8 cellular contexts compared by ENCODE assay signal in the genomic region with DNA sequence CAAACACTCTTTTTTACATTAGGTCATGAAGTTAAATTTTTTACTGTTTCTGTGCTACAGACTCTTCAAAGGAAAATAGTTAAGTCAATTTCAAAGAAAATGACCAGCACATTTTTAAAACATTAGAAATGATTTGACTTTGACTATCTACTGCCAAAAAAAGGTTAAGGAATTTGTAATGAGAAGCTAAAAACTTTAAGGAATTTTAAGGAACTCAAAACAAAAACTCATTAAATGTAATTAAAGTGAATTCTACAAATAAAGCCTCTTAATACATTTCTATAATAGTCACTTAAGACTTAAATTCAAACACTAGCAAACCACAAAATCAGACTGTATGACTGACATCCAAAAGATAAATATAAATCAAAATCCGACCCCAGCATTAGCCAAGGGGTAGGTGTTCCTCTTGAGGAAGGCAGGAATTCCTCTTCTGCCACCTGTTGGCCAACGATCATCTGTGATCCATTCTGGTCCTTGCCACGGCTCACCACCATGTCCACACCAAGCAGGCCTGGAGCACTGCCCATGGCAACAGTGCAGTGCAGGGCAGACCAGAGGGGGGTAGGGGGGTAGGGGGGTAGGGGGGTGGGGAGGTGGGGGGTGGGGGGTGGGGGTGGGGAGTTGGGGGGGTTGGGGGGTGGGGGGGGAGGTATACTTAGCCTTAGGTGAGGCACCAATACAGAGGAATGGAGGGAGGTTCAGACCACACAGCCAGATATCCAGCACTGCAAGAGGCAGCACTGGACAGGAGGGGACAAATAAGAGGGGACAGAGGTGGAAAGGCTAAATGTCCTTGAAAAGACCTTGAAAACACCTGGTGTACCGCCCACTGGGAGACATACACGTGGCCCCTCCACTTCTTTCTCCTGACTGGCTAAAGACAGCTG. TPM values are rescaled to one million over a fixed set of nuclear protein-coding genes. Genes with fewer than 3 reads are reported as not detected.
A peak's percentile ranks its signal among the peaks of the same experiment; 100 is the strongest.
DNase-seq lines count a peak whose midpoint lies in the region; ATAC-seq and TF ChIP-seq lines count a peak whose summit lies in the region.

No MANE protein-coding gene starts in this region.

- no peak overlapping the region for H3K4me2 ChIP-seq in neural progenitor cell

- H3K27ac Mint-ChIP-seq in IgD-negative memory B cell (peak overlapping the region in 2 of 3 donors; percentile 69 to 83), neural progenitor cell (no peak overlapping the region)
- H3K27ac Mint-ChIP-seq in effector memory CD8-positive, alpha-beta T cell = no peak overlapping the region

- H3K4me3 Mint-ChIP-seq in IgD-negative memory B cell (peak overlapping the region; percentile 88 to 96 (median 90)), neural progenitor cell (no peak overlapping the region)
- H3K4me3 Mint-ChIP-seq in effector memory CD8-positive, alpha-beta T cell = no peak overlapping the region

- H3K9me3 ChIP-seq in breast epithelium (no peaks in the 10 kb centered on the region), neural progenitor cell (ENCODE audit: low read depth) (no peaks in the 10 kb centered on the region), aorta (ENCODE audit: control insufficient read depth, low read length) (no peaks in the 10 kb centered on the region)

- H3K4me3 ChIP-seq in breast epithelium (peak overlapping the region in 2 of 3 donors; percentile 54 to 68), neural progenitor cell (no peak overlapping the region), aorta (ENCODE audit: low read length in 2 of 2) (peak overlapping the region in 1 of 2 donors; percentile 34)

- H3K79me2 ChIP-seq in neural progenitor cell (ENCODE audit: low read depth) = no peaks in the 10 kb centered on the region

- DNase-seq in ELR (ENCODE audit: low read depth) (peak; percentile 38), breast epithelium (ENCODE audit: low spot score in 2 of 2) (peak in 1 of 2 donors; percentile 33), neural progenitor cell (ENCODE audit: low spot score) (peak; percentile 45), GDM1 (lab: John Stamatoyannopoulos, UW) (no peak), aorta (no peak)
- no peak for DNase-seq in effector memory CD8-positive, alpha-beta T cell

- H3K36me3 Mint-ChIP-seq in IgD-negative memory B cell = no peaks in the 10 kb centered on the region
- no peaks in the 10 kb centered on the region for H3K36me3 Mint-ChIP-seq in neural progenitor cell
- H3K36me3 Mint-ChIP-seq in effector memory CD8-positive, alpha-beta T cell (ENCODE audit: insufficient read depth) = no peaks in the 10 kb centered on the region

- 22 to 67% methylated on average over 5 of the region's 5 CpGs for WGBS in aorta, 2 donors

- no peak for ATAC-seq in effector memory CD8-positive, alpha-beta T cell (replicated peaks)
- ATAC-seq in aorta (ENCODE audit: low FRiP score) (no peak), HG03175 (IDR thresholded peaks at IDR 0.05; ENCODE audit: unreplicated experiment) (no peak)

- no peak overlapping the region for H3K9ac ChIP-seq in neural progenitor cell

- TF ChIP-seq POLR2A in breast epithelium (IDR thresholded peaks at IDR 0.05) = no peak

- H3K27me3 Mint-ChIP-seq in IgD-negative memory B cell (no peaks in the 10 kb centered on the region), neural progenitor cell (ENCODE audit: insufficient read depth, low read depth) (peaks cover 2% of the 10 kb centered on the region)
- no peaks in the 10 kb centered on the region for H3K27me3 Mint-ChIP-seq in effector memory CD8-positive, alpha-beta T cell

- TF ChIP-seq CTCF in breast epithelium (IDR thresholded peaks at IDR 0.05) = no peak
- TF ChIP-seq CTCF in neural progenitor cell (IDR thresholded peaks at IDR 0.05) = peak; percentile 50

- H3K36me3 ChIP-seq in breast epithelium (no peaks in the 10 kb centered on the region), neural progenitor cell (no peaks in the 10 kb centered on the region), aorta (ENCODE audit: control insufficient read depth in 1 of 2, insufficient read depth in 2 of 2, low read length in 1 of 2) (no peaks in the 10 kb centered on the region)

- no peak overlapping the region for H2AFZ ChIP-seq in neural progenitor cell (replicated peaks)

- intact Hi-C loops in breast epithelium (cut with DNase I; ENCODE audit: low total_unique reads) (no loop called here), aorta (cut with DNase I) (loop anchor here (5.0 to 10.0 kb wide), 2 partner anchors 92 to 494 kb away; no protein-coding TSS in a partner anchor)

- H3K27me3 ChIP-seq in breast epithelium = no peaks in the 10 kb centered on the region
- H3K27me3 ChIP-seq in neural progenitor cell = no peaks in the 10 kb centered on the region
- no peaks in the 10 kb centered on the region for H3K27me3 ChIP-seq in aorta (ENCODE audit: control insufficient read depth in 1 of 2, insufficient read depth in 2 of 2, low read length in 1 of 2)

- peaks cover 14% of the 10 kb centered on the region for H4K20me1 ChIP-seq in neural progenitor cell (ENCODE audit: low read depth)

- peaks cover 21% of the 10 kb centered on the region for H3F3A ChIP-seq in neural progenitor cell (ENCODE audit: low read depth)

- H3K4me1 Mint-ChIP-seq in IgD-negative memory B cell (peaks cover 4 to 29% (median 5%) of the 10 kb centered on the region in 3 donors), neural progenitor cell (peaks cover 8% of the 10 kb centered on the region)
- no peaks in the 10 kb centered on the region for H3K4me1 Mint-ChIP-seq in effector memory CD8-positive, alpha-beta T cell (ENCODE audit: low read depth in 2 of 2)

- H3K27ac ChIP-seq in breast epithelium = peak overlapping the region; percentile 52 to 59
- H3K27ac ChIP-seq in neural progenitor cell = no peak overlapping the region
- no peak overlapping the region for H3K27ac ChIP-seq in aorta (ENCODE audit: low read depth in 1 of 2, low read length in 2 of 2)

- no peaks in the 10 kb centered on the region for H3K4me1 ChIP-seq in breast epithelium
- peaks cover 31% of the 10 kb centered on the region for H3K4me1 ChIP-seq in neural progenitor cell
- no peaks in the 10 kb centered on the region for H3K4me1 ChIP-seq in aorta (ENCODE audit: control insufficient read depth in 1 of 2, insufficient read depth in 2 of 2, low read length in 2 of 2)

- H3K9me3 Mint-ChIP-seq in IgD-negative memory B cell = no peaks in the 10 kb centered on the region
- peaks cover 2% of the 10 kb centered on the region for H3K9me3 Mint-ChIP-seq in neural progenitor cell
- no peaks in the 10 kb centered on the region for H3K9me3 Mint-ChIP-seq in effector memory CD8-positive, alpha-beta T cell

RNA-seq across cellular contexts. Expression of gene XIST, which starts 2.1 kb away (rescaled TPM):
- 7.5 TPM for polyA plus RNA-seq in IgD-negative memory B cell
- 100 to 1,000 TPM in 2 of 3 donors, under 1 TPM in 1; 0.48 to 472 (median 378) TPM for total RNA-seq in breast epithelium
- not detected in 2 replicates for total RNA-seq in neural progenitor cell (ENCODE audit: low replicate concordance)
- 100 to 1,000 TPM; 367 to 437 TPM for total RNA-seq in aorta
- polyA plus RNA-seq in aorta = 100 to 1,000 TPM in 1 of 2 donors, under 1 TPM in 1; 0.25 to 336 TPM

Comparison
In these comparisons a context has a peak if more than half of its experiments do, and no peak if none do; other contexts are left out.
1. DNase-seq: peak in ELR (single experiment) and neural progenitor cell (single experiment); none in GDM1 (single experiment), effector memory CD8-positive, alpha-beta T cell (0 of 3) and aorta (0 of 2).
2. H3K27ac Mint-ChIP-seq: peak in IgD-negative memory B cell (2 of 3); none in neural progenitor cell (single experiment) and effector memory CD8-positive, alpha-beta T cell (0 of 2).
3. H3K4me3 Mint-ChIP-seq: peak in IgD-negative memory B cell (4 of 4); none in neural progenitor cell (single experiment) and effector memory CD8-positive, alpha-beta T cell (0 of 2).
4. H3K27ac ChIP-seq: peak in breast epithelium (2 of 2); none in neural progenitor cell (single experiment) and aorta (0 of 2).